Comparison of ENCODE assay signal across 29 cellular contexts in the genomic region with DNA sequence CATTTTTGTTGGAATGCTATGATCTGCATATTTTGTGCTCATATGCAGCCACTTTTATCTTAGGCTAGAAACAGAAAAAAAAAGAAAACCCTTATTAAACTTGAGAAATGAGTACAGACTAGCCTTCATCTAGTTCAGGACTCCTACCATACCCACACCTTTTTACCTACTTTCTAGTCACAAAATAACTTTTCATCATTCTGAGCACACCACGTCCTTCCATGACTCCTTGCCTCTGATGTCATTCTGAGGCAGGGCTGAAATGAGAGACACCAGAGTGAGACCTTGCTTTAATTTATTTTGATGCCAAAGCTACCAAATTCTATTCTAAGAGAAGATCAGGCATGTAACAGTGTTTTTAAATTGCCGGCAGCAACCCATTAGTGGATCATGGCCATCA. TPM values are rescaled to one million over a fixed set of nuclear protein-coding genes. Genes with fewer than 3 reads are reported as not detected.
DNase-seq lines count a peak whose midpoint lies in the region; ATAC-seq, FAIRE-seq and TF ChIP-seq lines count a peak whose summit lies in the region.
"Had no signal": no experiment of that assay in that cellular context is flagged by ENCODE, and none has a peak within 500 bp of the region (broad histone marks: within the 10 kb centered on the region; RNA-seq: fewer than 3 reads in every experiment).

No MANE protein-coding gene starts in this region.

- H3K9me1 ChIP-seq in K562 (ENCODE audit: control insufficient read depth, insufficient read depth, low read length) = no peaks in the 10 kb centered on the region

- FAIRE-seq in K562 (lab: Jason Lieb, UNC) = no peak
- FAIRE-seq: GM12878, HTR-8/SVneo, TTC549 had no signal

- H3K9me3 Mint-ChIP-seq in activated naive CD4-positive, alpha-beta T cell treated with anti-CD3 and anti-CD28 coated beads, Interleukin-2, amount 10 ng/mL, durations not matched to agents 7 days and 5 days = no peaks in the 10 kb centered on the region
- H3K9me3 Mint-ChIP-seq in stimulated activated effector memory CD8-positive, alpha-beta T cell treated with anti-CD3 and anti-CD28 coated beads, Interleukin-12 subunit alpha, Interleukin-12 subunit beta, amount 100 ng/mL, for 72 hours = no peaks in the 10 kb centered on the region
- H3K9me3 Mint-ChIP-seq: activated naive CD4-positive, alpha-beta T cell treated with anti-CD3 and anti-CD28 coated beads, Interleukin-2, amount 50 U/mL, for 24 hours; GM23338 had no signal

- TF ChIP-seq EP300 in K562 (IDR thresholded peaks at IDR 0.05; ENCODE audit: low read length) = no peak

- TF ChIP-seq CTCF in K562 (IDR thresholded peaks at IDR 0.05 in 2 of 3, conservative IDR thresholded peaks at IDR 0.05 in 1 of 3; ENCODE audit: insufficient read depth in 2 of 3, low read depth in 1 of 3, low read length in 3 of 3) (no peak), lower leg skin (IDR thresholded peaks at IDR 0.05) (no peak), gastrocnemius medialis (IDR thresholded peaks at IDR 0.05 in 4 of 5, conservative IDR thresholded peaks at IDR 0.05 in 1 of 5) (no peak)

- TF ChIP-seq POLR2A in K562 (conservative IDR thresholded peaks at IDR 0.05) = no peak
- no peak for TF ChIP-seq POLR2A in lower leg skin (IDR thresholded peaks at IDR 0.05)
- no peak for TF ChIP-seq POLR2A in gastrocnemius medialis (IDR thresholded peaks at IDR 0.05)

- H3K27ac ChIP-seq in SK-N-MC (peak overlapping the region; percentile 42; the same call in 1 of the 2 replicates), K562 (ENCODE audit: extremely low read depth, low read depth, low read length) (peak overlapping the region; percentile 50; the same call in 2 of the 3 replicates), gastrocnemius medialis (no peak overlapping the region)
- H3K27ac ChIP-seq: KMS-11, ovary, thyroid gland had no signal

- POLR2A ChIA-PET in K562 (lab: Yijun Ruan, JAX) = no interaction called here

- intact Hi-C loops in K562 (cut with micrococcal nuclease) (no loop called here), lower leg skin (cut with DNase I; ENCODE audit: low total_unique reads) (no loop called here), gastrocnemius medialis (cut with DNase I; ENCODE audit: low total_unique reads) (no loop called here)

- H3K36me3 Mint-ChIP-seq in activated naive CD4-positive, alpha-beta T cell treated with anti-CD3 and anti-CD28 coated beads, Interleukin-2, amount 10 ng/mL, durations not matched to agents 7 days and 5 days = peaks cover 28% of the 10 kb centered on the region
- H3K36me3 Mint-ChIP-seq in stimulated activated effector memory CD8-positive, alpha-beta T cell treated with anti-CD3 and anti-CD28 coated beads, Interleukin-12 subunit alpha, Interleukin-12 subunit beta, amount 100 ng/mL, for 72 hours = peaks cover 75% of the 10 kb centered on the region

- 79% methylated on average over 2 of the region's 2 CpGs for WGBS in K562 (ENCODE audit: insufficient coverage, low coverage, missing lambda C conversion rate)
- 88 to 92% methylated on average over 2 of the region's 2 CpGs for WGBS in lower leg skin, 2 donors

- TF ChIP-seq RAD21 in K562 (CRISPR knock-in tag; conservative IDR thresholded peaks at IDR 0.05 in 1 of 2, IDR thresholded peaks at IDR 0.05 in 1 of 2) = no peak

- no peaks in the 10 kb centered on the region for H4K20me1 ChIP-seq in K562 (replicated peaks; ENCODE audit: control insufficient read depth, insufficient read depth, low read length)

- no peaks in the 10 kb centered on the region for H3K27me3 Mint-ChIP-seq in activated naive CD4-positive, alpha-beta T cell treated with anti-CD3 and anti-CD28 coated beads, Interleukin-2, amount 10 ng/mL, durations not matched to agents 7 days and 5 days
- H3K27me3 Mint-ChIP-seq: activated naive CD4-positive, alpha-beta T cell treated with anti-CD3 and anti-CD28 coated beads, Interleukin-2, amount 50 U/mL, for 24 hours had no signal

- CTCF ChIA-PET in activated naive CD4-positive, alpha-beta T cell treated with anti-CD3 and anti-CD28 coated beads, Interleukin-2, amount 10 ng/mL, durations not matched to agents 7 days and 5 days (lab: Charles Lee) = no interaction called here
- CTCF ChIA-PET in K562 (lab: Yijun Ruan, JAX; ENCODE audit: low intra/inter-chr PET ratio) = no interaction called here

- H3K4me1 ChIP-seq in K562 (replicated peaks in 1 of 2; ENCODE audit: control insufficient read depth in 2 of 2, insufficient read depth in 2 of 2, low read length in 2 of 2) = peaks cover 0 to 4% of the 10 kb centered on the region in 2 experiments; a peak in 3 of 5 replicates
- peaks cover 2 to 4% of the 10 kb centered on the region in 2 donors for H3K4me1 ChIP-seq in gastrocnemius medialis
- H3K4me1 ChIP-seq: thyroid gland had no signal

- H3K27ac Mint-ChIP-seq in activated naive CD4-positive, alpha-beta T cell treated with anti-CD3 and anti-CD28 coated beads, Interleukin-2, amount 10 ng/mL, durations not matched to agents 7 days and 5 days = peak overlapping the region; percentile 4
- peak overlapping the region; percentile 46 for H3K27ac Mint-ChIP-seq in stimulated activated effector memory CD8-positive, alpha-beta T cell treated with anti-CD3 and anti-CD28 coated beads, Interleukin-12 subunit alpha, Interleukin-12 subunit beta, amount 100 ng/mL, for 72 hours
- H3K27ac Mint-ChIP-seq: activated naive CD4-positive, alpha-beta T cell treated with anti-CD3 and anti-CD28 coated beads, Interleukin-2, amount 50 U/mL, for 24 hours had no signal

- peaks cover 27% of the 10 kb centered on the region for H3K79me2 ChIP-seq in K562 (ENCODE audit: control insufficient read depth, insufficient read depth, low read length)

- H3K27me3 ChIP-seq in K562 (ENCODE audit: control insufficient read depth in 2 of 2, insufficient read depth in 2 of 2, low read length in 2 of 2) (no peaks in the 10 kb centered on the region), gastrocnemius medialis (no peaks in the 10 kb centered on the region)
- H3K27me3 ChIP-seq: ovary, thyroid gland had no signal

- H3K4me1 Mint-ChIP-seq in activated naive CD4-positive, alpha-beta T cell treated with anti-CD3 and anti-CD28 coated beads, Interleukin-2, amount 10 ng/mL, durations not matched to agents 7 days and 5 days = peaks cover 17% of the 10 kb centered on the region
- peaks cover 10% of the 10 kb centered on the region for H3K4me1 Mint-ChIP-seq in stimulated activated effector memory CD8-positive, alpha-beta T cell treated with anti-CD3 and anti-CD28 coated beads, Interleukin-12 subunit alpha, Interleukin-12 subunit beta, amount 100 ng/mL, for 72 hours

- H3K9me3 ChIP-seq in SK-N-MC (ENCODE audit: low read depth, low read length) (no peaks in the 10 kb centered on the region), K562 (replicated peaks; ENCODE audit: control insufficient read depth, insufficient read depth, low read depth, low read length) (no peaks in the 10 kb centered on the region), gastrocnemius medialis (no peaks in the 10 kb centered on the region)
- H3K9me3 ChIP-seq: ovary, thyroid gland had no signal

- no peak overlapping the region for H3K4me3 Mint-ChIP-seq in activated naive CD4-positive, alpha-beta T cell treated with anti-CD3 and anti-CD28 coated beads, Interleukin-2, amount 10 ng/mL, durations not matched to agents 7 days and 5 days
- no peak overlapping the region for H3K4me3 Mint-ChIP-seq in stimulated activated effector memory CD8-positive, alpha-beta T cell treated with anti-CD3 and anti-CD28 coated beads, Interleukin-12 subunit alpha, Interleukin-12 subunit beta, amount 100 ng/mL, for 72 hours
- H3K4me3 Mint-ChIP-seq: activated naive CD4-positive, alpha-beta T cell treated with anti-CD3 and anti-CD28 coated beads, Interleukin-2, amount 50 U/mL, for 24 hours; GM23338 had no signal

- in situ Hi-C loops in K562 (cut with MboI) (no loop called here), gastrocnemius medialis (cut with MboI; ENCODE audit: low sequenced_read_pairs in 4 of 4) (no loop called here)

- H3K4me3 ChIP-seq in SK-N-MC (no peak overlapping the region), K562 (no peak overlapping the region), lower leg skin (ENCODE audit: low read depth, poor library complexity, severe bottlenecking) (no peak overlapping the region), gastrocnemius medialis (no peak overlapping the region)
- H3K4me3 ChIP-seq: GM12878, GM23338, ovary, smooth muscle cell, thyroid gland had no signal

- no peak for DNase-seq in activated naive CD4-positive, alpha-beta T cell treated with anti-CD3 and anti-CD28 coated beads, Interleukin-2, amount 10 ng/mL, durations not matched to agents 7 days and 5 days
- no peak for DNase-seq in activated naive CD4-positive, alpha-beta T cell treated with Interleukin-2 at 50 U/mL for 16 hours
- no peak for DNase-seq in SK-N-MC (ENCODE audit: low read depth, low spot score)
- no peak for DNase-seq in K562 (ENCODE audit: extremely low read depth in 1 of 4, low spot score in 3 of 4)
- no peak for DNase-seq in stimulated activated effector memory CD8-positive, alpha-beta T cell treated with anti-CD3 and anti-CD28 coated beads, Interleukin-12 subunit alpha, Interleukin-12 subunit beta, amount 100 ng/mL, for 72 hours (ENCODE audit: low spot score in 2 of 2)
- no peak for DNase-seq in lower leg skin (ENCODE audit: low spot score in 2 of 2)
- no peak for DNase-seq in HK-2 (ENCODE audit: unreplicated experiment)
- no peak for DNase-seq in gastrocnemius medialis
- DNase-seq: activated CD4-positive, alpha-beta T cell treated with anti-CD3 and anti-CD28 coated beads, Interleukin-2, amount 50 U/mL, for 1 hour; C1 segment of cervical spinal cord; effector CD4-positive, alpha-beta T cell; NCI-H146; NCI-H524; ovary; SIG-M5; stimulated activated CD4-positive, alpha-beta T cell treated with anti-CD3 and anti-CD28 coated beads, Interleukin-2, amount 100 ng/mL, for 24 hours; stimulated activated naive CD4-positive, alpha-beta T cell treated with Interleukin-2 at 50 U/mL for 16 hours; thyroid gland had no signal

- H3K9ac ChIP-seq in SK-N-MC (ENCODE audit: insufficient read length) = no peak overlapping the region
- no peak overlapping the region for H3K9ac ChIP-seq in K562 (ENCODE audit: insufficient read depth in 1 of 2, low read depth in 2 of 2, low read length in 2 of 2)
- H3K9ac ChIP-seq: KMS-11 had no signal

- peaks cover 49% of the 10 kb centered on the region for H3K36me3 ChIP-seq in SK-N-MC (ENCODE audit: insufficient read depth, low read length)
- H3K36me3 ChIP-seq in K562 (ENCODE audit: control insufficient read depth, insufficient read depth, low read length) = peaks cover 54% of the 10 kb centered on the region
- peaks cover 0 to 41% of the 10 kb centered on the region in 2 donors for H3K36me3 ChIP-seq in gastrocnemius medialis
- H3K36me3 ChIP-seq: ovary had no signal

- BruUV-seq in K562 (replicated peaks; lab: Mats Ljungman, UMichigan) = TSS peak; percentile 21

- no peak overlapping the region for H3K4me2 ChIP-seq in K562 (ENCODE audit: insufficient read depth, low read length)
- H3K4me2 ChIP-seq: GM23338, KMS-11, smooth muscle cell had no signal

- ATAC-seq in K562 (no peak; the same call in 2 of the 3 replicates), gastrocnemius medialis (no peak)
- ATAC-seq in stimulated activated effector memory CD8-positive, alpha-beta T cell treated with anti-CD3 and anti-CD28 coated beads, Interleukin-12 subunit alpha, Interleukin-12 subunit beta, amount 100 ng/mL, for 72 hours = peak; percentile 86
- ATAC-seq: GM12878, GM23338 had no signal

- no peak overlapping the region for H2AFZ ChIP-seq in K562 (ENCODE audit: low read depth, low read length)
- H2AFZ ChIP-seq: GM23338 had no signal

RNA-seq across cellular contexts. Expression of gene SNX3, which starts 38.8 kb away (rescaled TPM):
- total RNA-seq in K562 (2011; cell fraction: chromatin; rRNA removed; ENCODE audit: low replicate concordance) = 14.6 and 24.3 TPM in 2 replicates
- total RNA-seq in K562 (2011; cell fraction: nucleolus; rRNA removed) = 12.3 and 12.6 TPM in 2 replicates
- total RNA-seq in K562 (2011; cell fraction: nucleoplasm; rRNA removed) = 40.9 and 74.8 TPM in 2 replicates
- total RNA-seq in K562 (2014; rRNA removed) (129 and 158 TPM in 2 replicates), K562 (2014; rRNA removed; fragmentation: Illumina TruSeq; extraction: Trizol) (159 and 172 TPM in 2 replicates), K562 (2015; rRNA removed; fragmentation: Illumina TruSeq; extraction: Trizol) (161 and 182 TPM in 2 replicates), K562 (2021) (122 and 131 TPM in 2 replicates), lower leg skin (100 to 1,000 TPM in 2 of 4 donors, 10 to 100 TPM in 2; 94.6 to 127 (median 100) TPM), gastrocnemius medialis (100 to 1,000 TPM; 150 to 177 (median 168) TPM)
- polyA plus RNA-seq in K562 (2011; rRNA removed) (306 and 410 TPM in 2 replicates), K562 (2014; fragmentation: Illumina TruSeq; extraction: Trizol) (208 and 261 TPM in 2 replicates), K562 (2014; fragmentation: Nextera tagmentation; extraction: Ambion mirVana) (10 to 100 TPM; 48.9 to 68.3 TPM), K562 (2014; rRNA removed) (162 and 197 TPM in 2 replicates)
- polyA plus RNA-seq in K562 (2011; cell fraction: cytosol; rRNA removed) = 114 and 326 TPM in 2 replicates
- polyA plus RNA-seq in K562 (2011; cell fraction: nucleus; rRNA removed) = 34.4 and 73.8 TPM in 2 replicates
- polyA plus RNA-seq in K562 (2012) = 163 and 213 TPM in 2 replicates
- polyA minus RNA-seq in K562 (2011; rRNA and poly(A)+ RNA removed) = 151 TPM in 2 replicates
- 31.3 and 55.2 TPM in 2 replicates for polyA minus RNA-seq in K562 (2011; cell fraction: cytosol; rRNA and poly(A)+ RNA removed)
- 8.2 and 17.7 TPM in 2 replicates for polyA minus RNA-seq in K562 (2011; cell fraction: nucleus; rRNA and poly(A)+ RNA removed)

RNA-seq across cellular contexts. Expression of gene NR2E1, which starts 56.2 kb away (rescaled TPM):
- not detected in 2 replicates for total RNA-seq in K562 (2011; cell fraction: chromatin; rRNA removed; ENCODE audit: low replicate concordance)
- total RNA-seq in K562 (2011; cell fraction: nucleolus; rRNA removed) = not detected in 2 replicates
- not detected in 2 replicates for total RNA-seq in K562 (2011; cell fraction: nucleoplasm; rRNA removed)
- total RNA-seq in K562 (2014; rRNA removed) (not detected in 2 replicates), K562 (2014; rRNA removed; fragmentation: Illumina TruSeq; extraction: Trizol) (not detected in 2 replicates), K562 (2015; rRNA removed; fragmentation: Illumina TruSeq; extraction: Trizol) (not detected in 2 replicates), K562 (2021) (not detected in 2 replicates), lower leg skin (not detected), gastrocnemius medialis (not detected)
- polyA plus RNA-seq in K562 (2011; rRNA removed) (not detected in 2 replicates), K562 (2014; fragmentation: Illumina TruSeq; extraction: Trizol) (not detected in 2 replicates), K562 (2014; fragmentation: Nextera tagmentation; extraction: Ambion mirVana) (not detected), K562 (2014; rRNA removed) (not detected in 2 replicates)
- not detected in 2 replicates for polyA plus RNA-seq in K562 (2011; cell fraction: cytosol; rRNA removed)
- polyA plus RNA-seq in K562 (2011; cell fraction: nucleus; rRNA removed) = not detected in 2 replicates
- not detected in 2 replicates for polyA plus RNA-seq in K562 (2012)
- polyA minus RNA-seq in K562 (2011; rRNA and poly(A)+ RNA removed) = not detected in 2 replicates
- polyA minus RNA-seq in K562 (2011; cell fraction: cytosol; rRNA and poly(A)+ RNA removed) = not detected in 2 replicates
- polyA minus RNA-seq in K562 (2011; cell fraction: nucleus; rRNA and poly(A)+ RNA removed) = not detected in 2 replicates
- total RNA-seq: cerebellum, fibroblast of villous mesenchyme, GM12878, GM23338, mesenteric fat pad, ovary, smooth muscle cell, thyroid gland had no signal
- polyA plus RNA-seq: AG04450, GM12878, GM23338, smooth muscle cell had no signal

Comparison
In these comparisons a context has a peak if more than half of its experiments do, and no peak if none do; other contexts are left out.
1. H3K27ac ChIP-seq: peak in SK-N-MC (single experiment) and K562 (single experiment); none in gastrocnemius medialis (0 of 4).